Comparison of ENCODE assay signal across 24 cellular contexts in genomic region chr1:20648438-20648837, GRCh38. TPM values are rescaled to one million over a fixed set of nuclear protein-coding genes. Genes with fewer than 3 reads are reported as not detected.
DNase-seq lines count a peak whose midpoint lies in the region; ATAC-seq, FAIRE-seq and TF ChIP-seq lines count a peak whose summit lies in the region.
"Had no signal": no experiment of that assay in that cellular context is flagged by ENCODE, and none has a peak within 500 bp of the region (broad histone marks: within the 10 kb centered on the region; RNA-seq: fewer than 3 reads in every experiment).

No MANE protein-coding gene starts in this region.

- H3K4me2 ChIP-seq in HepG2 (ENCODE audit: low read depth, low read length) (no peak overlapping the region), K562 (ENCODE audit: insufficient read depth, low read length) (no peak overlapping the region)
- H3K4me2 ChIP-seq: A549; BLaER1 treated with 17β-estradiol and CSF1 and Interleukin-3, amounts not matched to agents 10 nM and 100 nM had no signal

- CTCF ChIA-PET in HepG2 (lab: Yijun Ruan, JAX; ENCODE audit: low intra/inter-chr PET ratio, low total read pairs) = no interaction called here
- CTCF ChIA-PET in K562 (lab: Yijun Ruan, JAX; ENCODE audit: low intra/inter-chr PET ratio) = no interaction called here

- intact Hi-C loops in HepG2 (cut with micrococcal nuclease; ENCODE audit: unreplicated experiment) = no loop called here
- intact Hi-C loops in right lobe of liver (cut with DNase I) = no loop called here
- intact Hi-C loops in K562 (cut with micrococcal nuclease) = no loop called here

- DNase-seq in HepG2 (ENCODE audit: low spot score) = no peak
- DNase-seq in right lobe of liver = no peak
- DNase-seq in GM12892 (ENCODE audit: insufficient read length) = no peak
- no peak for DNase-seq in K562 (ENCODE audit: extremely low read depth in 1 of 4, low spot score in 3 of 4)
- DNase-seq in NCI-H146 (lab: John Stamatoyannopoulos, UW) = no peak
- DNase-seq in foreskin melanocyte = no peak
- DNase-seq: 8988T; ACHN; AML-193; BE2C; CD4-positive, alpha-beta T cell; CD8-positive, alpha-beta memory T cell; DMS 273 treated with DMSO at 0.1 percent for 48 hours; DMS79; GF-D8; GOT3; HFFc6 had no signal

- TF ChIP-seq RAD21 in HepG2 (CRISPR knock-in tag; IDR thresholded peaks at IDR 0.05) (no peak), K562 (CRISPR knock-in tag; conservative IDR thresholded peaks at IDR 0.05 in 1 of 2, IDR thresholded peaks at IDR 0.05 in 1 of 2) (no peak)

- ATAC-seq in HepG2 (no peak), right lobe of liver (no peak), K562 (no peak)
- ATAC-seq: A549 had no signal

- peaks cover 4% of the 10 kb centered on the region for H3K9me1 ChIP-seq in K562 (ENCODE audit: control insufficient read depth, insufficient read depth, low read length)

- H3K27ac ChIP-seq in HepG2 (ENCODE audit: extremely low read length, insufficient read depth, low read length) (no peak overlapping the region), right lobe of liver (no peak overlapping the region), K562 (ENCODE audit: extremely low read depth, low read depth, low read length) (no peak overlapping the region)
- H3K27ac ChIP-seq: A549; BLaER1 treated with 17β-estradiol and CSF1 and Interleukin-3, amounts not matched to agents 10 nM and 100 nM had no signal

- TF ChIP-seq CTCF in HepG2 (CRISPR knock-in tag; IDR thresholded peaks at IDR 0.05) (no peak), right lobe of liver (IDR thresholded peaks at IDR 0.05) (no peak), K562 (IDR thresholded peaks at IDR 0.05 in 2 of 3, conservative IDR thresholded peaks at IDR 0.05 in 1 of 3; ENCODE audit: insufficient read depth in 2 of 3, low read depth in 1 of 3, low read length in 3 of 3) (no peak)

- in situ Hi-C loops in HepG2 (cut with HindIII; ENCODE audit: extremely low pct_ligation_motif_present, low pct_unique_long_range_greater_than_20kb) (no loop called here), K562 (cut with MboI) (no loop called here)

- H3K27me3 ChIP-seq in HepG2 (ENCODE audit: control insufficient read depth in 1 of 2, insufficient read depth in 2 of 2, low read length in 2 of 2) (no peaks in the 10 kb centered on the region), right lobe of liver (no peaks in the 10 kb centered on the region), K562 (ENCODE audit: control insufficient read depth in 2 of 2, insufficient read depth in 2 of 2, low read length in 2 of 2) (no peaks in the 10 kb centered on the region)
- H3K27me3 ChIP-seq: BE2C; BLaER1 treated with 17β-estradiol and CSF1 and Interleukin-3, amounts not matched to agents 10 nM and 100 nM had no signal

- TF ChIP-seq POLR2A in HepG2 (IDR thresholded peaks at IDR 0.05; ENCODE audit: insufficient read depth in 1 of 2, low read depth in 2 of 2, low read length in 2 of 2) = no peak
- no peak for TF ChIP-seq POLR2A in right lobe of liver (IDR thresholded peaks at IDR 0.05)
- TF ChIP-seq POLR2A in GM12892 (IDR thresholded peaks at IDR 0.05; ENCODE audit: low read depth, low read length) = peak; percentile 56; the same call in 1 of the 2 replicates
- no peak for TF ChIP-seq POLR2A in K562 (conservative IDR thresholded peaks at IDR 0.05)

- H3K4me1 ChIP-seq in HepG2 (ENCODE audit: insufficient read depth, low read length) = no peaks in the 10 kb centered on the region
- no peaks in the 10 kb centered on the region for H3K4me1 ChIP-seq in right lobe of liver
- no peaks in the 10 kb centered on the region; a peak in 1 of 5 replicates for H3K4me1 ChIP-seq in K562 (replicated peaks in 1 of 2; ENCODE audit: control insufficient read depth in 2 of 2, insufficient read depth in 2 of 2, low read length in 2 of 2)
- H3K4me1 ChIP-seq: A549; BE2C; BLaER1 treated with 17β-estradiol and CSF1 and Interleukin-3, amounts not matched to agents 10 nM and 100 nM; HAP-1 had no signal

- no peaks in the 10 kb centered on the region for H3K9me3 ChIP-seq in HepG2 (ENCODE audit: low read length)
- H3K9me3 ChIP-seq in right lobe of liver = no peaks in the 10 kb centered on the region
- H3K9me3 ChIP-seq in K562 (replicated peaks; ENCODE audit: control insufficient read depth, insufficient read depth, low read depth, low read length) = no peaks in the 10 kb centered on the region
- H3K9me3 ChIP-seq: A549; BE2C; BLaER1 treated with 17β-estradiol and CSF1 and Interleukin-3, amounts not matched to agents 10 nM and 100 nM; HAP-1 had no signal

- H2AFZ ChIP-seq in HepG2 (ENCODE audit: low read length) (no peak overlapping the region), K562 (ENCODE audit: low read depth, low read length) (no peak overlapping the region)

- H3K9ac ChIP-seq in HepG2 (ENCODE audit: insufficient read depth, low read depth, low read length) (no peak overlapping the region), K562 (ENCODE audit: insufficient read depth in 1 of 2, low read depth in 2 of 2, low read length in 2 of 2) (peak overlapping the region in 1 of 2 experiments; percentile 70; a peak in 1 of 4 replicates)
- H3K9ac ChIP-seq: BLaER1 treated with 17β-estradiol and CSF1 and Interleukin-3, amounts not matched to agents 10 nM and 100 nM had no signal

- H3K79me2 ChIP-seq in HepG2 (ENCODE audit: insufficient read depth, low read length) (no peaks in the 10 kb centered on the region), K562 (ENCODE audit: control insufficient read depth, insufficient read depth, low read length) (no peaks in the 10 kb centered on the region)

- BruUV-seq in HepG2 (replicated peaks; lab: Mats Ljungman, UMichigan) = no TSS peak
- BruUV-seq in K562 (replicated peaks; lab: Mats Ljungman, UMichigan) = no TSS peak

- H4K20me1 ChIP-seq in HepG2 (ENCODE audit: insufficient read depth, low read length) = no peaks in the 10 kb centered on the region
- H4K20me1 ChIP-seq in K562 (replicated peaks; ENCODE audit: control insufficient read depth, insufficient read depth, low read length) = no peaks in the 10 kb centered on the region; the same call in 1 of the 2 replicates

- H3K36me3 ChIP-seq in HepG2 (replicated peaks in 1 of 2; ENCODE audit: control insufficient read depth in 1 of 2, insufficient read depth in 2 of 2, low read length in 2 of 2) (peaks cover 18 to 44% of the 10 kb centered on the region in 2 experiments), right lobe of liver (peaks cover 0 to 78% (median 43%) of the 10 kb centered on the region in 4 donors), K562 (ENCODE audit: control insufficient read depth, insufficient read depth, low read length) (peaks cover 46% of the 10 kb centered on the region; the same call in 2 of the 3 replicates)

- no peak for TF ChIP-seq EP300 in HepG2 (IDR thresholded peaks at IDR 0.05; ENCODE audit: low read depth in 2 of 2, low read length in 2 of 2)
- TF ChIP-seq EP300 in HepG2 (CRISPR knock-in tag; IDR thresholded peaks at IDR 0.05; ENCODE audit: borderline replicate concordance) = no peak
- TF ChIP-seq EP300 in K562 (IDR thresholded peaks at IDR 0.05; ENCODE audit: low read length) = no peak

- WGBS in HepG2 (ENCODE audit: low lambda C conversion rate) = 98% methylated on average over 10 of the region's 13 CpGs
- no CpG with 5 or more reads among the region's 13 CpGs for WGBS in right lobe of liver (ENCODE audit: insufficient coverage, low coverage, low lambda C conversion rate, missing lambda C conversion rate)
- WGBS in K562 (ENCODE audit: insufficient coverage, low coverage, missing lambda C conversion rate) = 87% methylated on average over 13 of the region's 13 CpGs

- POLR2A ChIA-PET in HepG2 (lab: Yijun Ruan, JAX) (no interaction called here), K562 (lab: Yijun Ruan, JAX) (interaction anchor here (1.0 to 4.6 kb wide), 4 partner anchors 10 to 14 kb away, joined by 3 to 29 read pairs (median 4); partner anchors contain the start of gene DDOST)

- H3K4me3 ChIP-seq in HepG2 (replicated peaks in 1 of 3; ENCODE audit: insufficient read depth in 1 of 3, low read depth in 2 of 3, low read length in 3 of 3) = no peak overlapping the region
- H3K4me3 ChIP-seq in right lobe of liver = no peak overlapping the region
- no peak overlapping the region for H3K4me3 ChIP-seq in K562
- H3K4me3 ChIP-seq: A549; BLaER1 treated with 17β-estradiol and CSF1 and Interleukin-3, amounts not matched to agents 10 nM and 100 nM; HAP-1 had no signal

- no peak for FAIRE-seq in HepG2 (lab: Jason Lieb, UNC)
- FAIRE-seq in GM12892 (lab: Jason Lieb, UNC) = no peak
- no peak for FAIRE-seq in K562 (lab: Jason Lieb, UNC)
- FAIRE-seq: A549, D721Med, GM18507, H54 had no signal

RNA-seq across cellular contexts. Expression of gene DDOST, which starts 12.7 kb away (rescaled TPM):
- total RNA-seq in HepG2 (2016; rRNA removed; fragmentation: Illumina TruSeq; extraction: Trizol) = 167 and 335 TPM in 2 replicates
- total RNA-seq in HepG2 (2016; cell fraction: cytosol; rRNA removed; fragmentation: Illumina TruSeq; extraction: Trizol; ENCODE audit: low read depth) = 55.5 and 58.3 TPM in 2 replicates
- total RNA-seq in HepG2 (2016; cell fraction: insoluble cytoplasmic fraction; rRNA removed; fragmentation: Illumina TruSeq; extraction: Trizol) = 152 and 344 TPM in 2 replicates
- total RNA-seq in HepG2 (2016; cell fraction: membrane; rRNA removed; fragmentation: Illumina TruSeq; extraction: Trizol) = 109 and 116 TPM in 2 replicates
- total RNA-seq in HepG2 (2016; cell fraction: nucleus; rRNA removed; fragmentation: Illumina TruSeq; extraction: Trizol) = 220 and 261 TPM in 2 replicates
- polyA plus RNA-seq in HepG2 (2011; rRNA removed) = 485 and 494 TPM in 2 replicates
- polyA plus RNA-seq in HepG2 (2011; cell fraction: cytosol; rRNA removed) = 512 and 565 TPM in 2 replicates
- 123 and 124 TPM in 2 replicates for polyA plus RNA-seq in HepG2 (2011; cell fraction: nucleus; rRNA removed)
- polyA plus RNA-seq in HepG2 (2012) = 190 and 241 TPM in 2 replicates
- 62.9 and 71.0 TPM in 2 replicates for polyA plus RNA-seq in HepG2 (2016; cell fraction: cytosol; fragmentation: Illumina TruSeq; extraction: Trizol; ENCODE audit: low read depth)
- polyA plus RNA-seq in HepG2 (2016; cell fraction: insoluble cytoplasmic fraction; fragmentation: Illumina TruSeq; extraction: Trizol; ENCODE audit: low read depth) = 137 and 148 TPM in 2 replicates
- 92.2 and 98.9 TPM in 2 replicates for polyA plus RNA-seq in HepG2 (2016; cell fraction: membrane; fragmentation: Illumina TruSeq; extraction: Trizol; ENCODE audit: low read depth)
- 331 and 354 TPM in 2 replicates for polyA plus RNA-seq in HepG2 (2016; cell fraction: nucleus; fragmentation: Illumina TruSeq; extraction: Trizol; ENCODE audit: insufficient read depth, low read depth)
- 116 and 435 TPM in 2 replicates for polyA minus RNA-seq in HepG2 (2011; rRNA and poly(A)+ RNA removed; ENCODE audit: low replicate concordance)
- polyA minus RNA-seq in HepG2 (2011; cell fraction: cytosol; rRNA and poly(A)+ RNA removed) = 152 TPM in 2 replicates
- 85.1 and 101 TPM in 2 replicates for polyA minus RNA-seq in HepG2 (2011; cell fraction: nucleus; rRNA and poly(A)+ RNA removed)
- total RNA-seq in right lobe of liver = 100 to 1,000 TPM in 3 of 6 experiments, 10 to 100 TPM in 3; 53.0 to 132 (median 100) TPM
- 143 TPM for polyA plus RNA-seq in GM12892 (2012; ENCODE audit: missing spikeins)
- 175 and 296 TPM in 2 replicates for total RNA-seq in K562 (2011; cell fraction: chromatin; rRNA removed; ENCODE audit: low replicate concordance)
- total RNA-seq in K562 (2011; cell fraction: nucleolus; rRNA removed) = 446 and 467 TPM in 2 replicates
- total RNA-seq in K562 (2011; cell fraction: nucleoplasm; rRNA removed) = 312 and 382 TPM in 2 replicates
- 209 and 254 TPM in 2 replicates for total RNA-seq in K562 (2014; rRNA removed)
- total RNA-seq in K562 (2014; rRNA removed; fragmentation: Illumina TruSeq; extraction: Trizol) = 148 and 173 TPM in 2 replicates
- total RNA-seq in K562 (2015; rRNA removed; fragmentation: Illumina TruSeq; extraction: Trizol) = 240 and 241 TPM in 2 replicates
- 204 and 214 TPM in 2 replicates for total RNA-seq in K562 (2021)
- 260 and 287 TPM in 2 replicates for polyA plus RNA-seq in K562 (2011; rRNA removed)
- 342 and 406 TPM in 2 replicates for polyA plus RNA-seq in K562 (2011; cell fraction: cytosol; rRNA removed)
- polyA plus RNA-seq in K562 (2011; cell fraction: nucleus; rRNA removed) = 69.7 and 99.0 TPM in 2 replicates
- polyA plus RNA-seq in K562 (2012) = 227 and 356 TPM in 2 replicates
- 255 and 267 TPM in 2 replicates for polyA plus RNA-seq in K562 (2014; fragmentation: Illumina TruSeq; extraction: Trizol)
- polyA plus RNA-seq in K562 (2014; fragmentation: Nextera tagmentation; extraction: Ambion mirVana) = 100 to 1,000 TPM; 185 to 306 TPM
- polyA plus RNA-seq in K562 (2014; rRNA removed) = 222 and 268 TPM in 2 replicates
- polyA minus RNA-seq in K562 (2011; rRNA and poly(A)+ RNA removed) = 217 and 219 TPM in 2 replicates
- 93.0 and 124 TPM in 2 replicates for polyA minus RNA-seq in K562 (2011; cell fraction: cytosol; rRNA and poly(A)+ RNA removed)
- polyA minus RNA-seq in K562 (2011; cell fraction: nucleus; rRNA and poly(A)+ RNA removed) = 35.7 and 64.2 TPM in 2 replicates

RNA-seq across cellular contexts. Expression of gene PINK1, which starts 15.2 kb away (rescaled TPM):
- 13.1 and 15.3 TPM in 2 replicates for total RNA-seq in HepG2 (2016; rRNA removed; fragmentation: Illumina TruSeq; extraction: Trizol)
- 5.6 and 6.1 TPM in 2 replicates for total RNA-seq in HepG2 (2016; cell fraction: cytosol; rRNA removed; fragmentation: Illumina TruSeq; extraction: Trizol; ENCODE audit: low read depth)
- 13.5 and 15.3 TPM in 2 replicates for total RNA-seq in HepG2 (2016; cell fraction: insoluble cytoplasmic fraction; rRNA removed; fragmentation: Illumina TruSeq; extraction: Trizol)
- total RNA-seq in HepG2 (2016; cell fraction: membrane; rRNA removed; fragmentation: Illumina TruSeq; extraction: Trizol) = 11.1 and 11.3 TPM in 2 replicates
- 6.6 and 7.9 TPM in 2 replicates for total RNA-seq in HepG2 (2016; cell fraction: nucleus; rRNA removed; fragmentation: Illumina TruSeq; extraction: Trizol)
- 16.1 and 22.2 TPM in 2 replicates for polyA plus RNA-seq in HepG2 (2011; rRNA removed)
- 18.4 and 20.0 TPM in 2 replicates for polyA plus RNA-seq in HepG2 (2011; cell fraction: cytosol; rRNA removed)
- polyA plus RNA-seq in HepG2 (2011; cell fraction: nucleus; rRNA removed) = 9.4 and 14.0 TPM in 2 replicates
- polyA plus RNA-seq in HepG2 (2012) = 16.1 and 27.7 TPM in 2 replicates
- polyA plus RNA-seq in HepG2 (2016; cell fraction: cytosol; fragmentation: Illumina TruSeq; extraction: Trizol; ENCODE audit: low read depth) = 5.1 and 5.5 TPM in 2 replicates
- polyA plus RNA-seq in HepG2 (2016; cell fraction: insoluble cytoplasmic fraction; fragmentation: Illumina TruSeq; extraction: Trizol; ENCODE audit: low read depth) = 11.4 and 13.0 TPM in 2 replicates
- polyA plus RNA-seq in HepG2 (2016; cell fraction: membrane; fragmentation: Illumina TruSeq; extraction: Trizol; ENCODE audit: low read depth) = 6.7 and 7.8 TPM in 2 replicates
- 7.1 and 7.2 TPM in 2 replicates for polyA plus RNA-seq in HepG2 (2016; cell fraction: nucleus; fragmentation: Illumina TruSeq; extraction: Trizol; ENCODE audit: insufficient read depth, low read depth)
- 18.7 and 37.0 TPM in 2 replicates for polyA minus RNA-seq in HepG2 (2011; rRNA and poly(A)+ RNA removed; ENCODE audit: low replicate concordance)
- 6.9 and 10.6 TPM in 2 replicates for polyA minus RNA-seq in HepG2 (2011; cell fraction: cytosol; rRNA and poly(A)+ RNA removed)
- 5.0 and 6.5 TPM in 2 replicates for polyA minus RNA-seq in HepG2 (2011; cell fraction: nucleus; rRNA and poly(A)+ RNA removed)
- total RNA-seq in right lobe of liver = 10 to 100 TPM; 67.3 to 94.1 (median 83.0) TPM
- polyA plus RNA-seq in GM12892 (2012; ENCODE audit: missing spikeins) = 1.7 TPM
- total RNA-seq in K562 (2011; cell fraction: chromatin; rRNA removed; ENCODE audit: low replicate concordance) = 7.4 and 10.6 TPM in 2 replicates
- total RNA-seq in K562 (2011; cell fraction: nucleolus; rRNA removed) = 5.8 and 8.2 TPM in 2 replicates
- total RNA-seq in K562 (2011; cell fraction: nucleoplasm; rRNA removed) = 7.4 and 8.1 TPM in 2 replicates
- total RNA-seq in K562 (2014; rRNA removed) = 11.3 and 12.9 TPM in 2 replicates
- 5.7 and 6.2 TPM in 2 replicates for total RNA-seq in K562 (2014; rRNA removed; fragmentation: Illumina TruSeq; extraction: Trizol)
- 5.9 and 6.5 TPM in 2 replicates for total RNA-seq in K562 (2015; rRNA removed; fragmentation: Illumina TruSeq; extraction: Trizol)
- 9.3 and 9.5 TPM in 2 replicates for total RNA-seq in K562 (2021)
- polyA plus RNA-seq in K562 (2011; rRNA removed) = 6.8 and 9.3 TPM in 2 replicates
- 8.0 and 11.3 TPM in 2 replicates for polyA plus RNA-seq in K562 (2011; cell fraction: cytosol; rRNA removed)
- 5.3 and 5.6 TPM in 2 replicates for polyA plus RNA-seq in K562 (2011; cell fraction: nucleus; rRNA removed)
- 9.1 and 27.2 TPM in 2 replicates for polyA plus RNA-seq in K562 (2012)
- 7.6 and 9.9 TPM in 2 replicates for polyA plus RNA-seq in K562 (2014; fragmentation: Illumina TruSeq; extraction: Trizol)
- polyA plus RNA-seq in K562 (2014; fragmentation: Nextera tagmentation; extraction: Ambion mirVana) = 1 to 10 TPM; 1.5 to 2.2 TPM
- 10.2 and 10.5 TPM in 2 replicates for polyA plus RNA-seq in K562 (2014; rRNA removed)
- polyA minus RNA-seq in K562 (2011; rRNA and poly(A)+ RNA removed) = 4.9 TPM in 2 replicates
- polyA minus RNA-seq in K562 (2011; cell fraction: cytosol; rRNA and poly(A)+ RNA removed) = 3.1 and 4.2 TPM in 2 replicates
- polyA minus RNA-seq in K562 (2011; cell fraction: nucleus; rRNA and poly(A)+ RNA removed) = 1.5 and 2.2 TPM in 2 replicates

RNA-seq across cellular contexts. Expression of gene CDA, which starts 59.5 kb away (rescaled TPM):
- total RNA-seq in HepG2 (2016; rRNA removed; fragmentation: Illumina TruSeq; extraction: Trizol) (0.66 and 0.72 TPM in 2 replicates), right lobe of liver (10 to 100 TPM; 12.6 to 33.8 (median 24.5) TPM), K562 (2014; rRNA removed) (not detected in 2 replicates), K562 (2014; rRNA removed; fragmentation: Illumina TruSeq; extraction: Trizol) (not detected in 2 replicates), K562 (2015; rRNA removed; fragmentation: Illumina TruSeq; extraction: Trizol) (not detected in 2 replicates), K562 (2021) (not detected in 2 replicates)
- total RNA-seq in HepG2 (2016; cell fraction: cytosol; rRNA removed; fragmentation: Illumina TruSeq; extraction: Trizol; ENCODE audit: low read depth) = 0.40 and 0.62 TPM in 2 replicates
- total RNA-seq in HepG2 (2016; cell fraction: insoluble cytoplasmic fraction; rRNA removed; fragmentation: Illumina TruSeq; extraction: Trizol) = 0.26 and 0.98 TPM in 2 replicates
- total RNA-seq in HepG2 (2016; cell fraction: membrane; rRNA removed; fragmentation: Illumina TruSeq; extraction: Trizol) = 0.71 and 1.00 TPM in 2 replicates
- not detected in 2 replicates for total RNA-seq in HepG2 (2016; cell fraction: nucleus; rRNA removed; fragmentation: Illumina TruSeq; extraction: Trizol)
- polyA plus RNA-seq in HepG2 (2011; rRNA removed) (2.1 and 5.2 TPM in 2 replicates), K562 (2011; rRNA removed) (not detected in 2 replicates), K562 (2014; fragmentation: Illumina TruSeq; extraction: Trizol) (not detected in 2 replicates), K562 (2014; fragmentation: Nextera tagmentation; extraction: Ambion mirVana) (not detected), K562 (2014; rRNA removed) (0.12 TPM in 1 of 2 replicates, not detected in the other)
- 5.2 and 6.4 TPM in 2 replicates for polyA plus RNA-seq in HepG2 (2011; cell fraction: cytosol; rRNA removed)
- 1.3 and 1.6 TPM in 2 replicates for polyA plus RNA-seq in HepG2 (2011; cell fraction: nucleus; rRNA removed)
- polyA plus RNA-seq in HepG2 (2012) = 4.3 and 8.5 TPM in 2 replicates
- polyA plus RNA-seq in HepG2 (2016; cell fraction: cytosol; fragmentation: Illumina TruSeq; extraction: Trizol; ENCODE audit: low read depth) = 2.2 and 2.3 TPM in 2 replicates
- polyA plus RNA-seq in HepG2 (2016; cell fraction: insoluble cytoplasmic fraction; fragmentation: Illumina TruSeq; extraction: Trizol; ENCODE audit: low read depth) = 1.2 and 1.3 TPM in 2 replicates
- polyA plus RNA-seq in HepG2 (2016; cell fraction: membrane; fragmentation: Illumina TruSeq; extraction: Trizol; ENCODE audit: low read depth) = 2.1 TPM in 2 replicates
- polyA plus RNA-seq in HepG2 (2016; cell fraction: nucleus; fragmentation: Illumina TruSeq; extraction: Trizol; ENCODE audit: insufficient read depth, low read depth) = 0.87 and 0.89 TPM in 2 replicates
- polyA minus RNA-seq in HepG2 (2011; rRNA and poly(A)+ RNA removed; ENCODE audit: low replicate concordance) = 2.3 and 70.1 TPM in 2 replicates
- polyA minus RNA-seq in HepG2 (2011; cell fraction: cytosol; rRNA and poly(A)+ RNA removed) = 1.9 and 6.0 TPM in 2 replicates
- 0.64 TPM in 1 of 2 replicates, not detected in the other for polyA minus RNA-seq in HepG2 (2011; cell fraction: nucleus; rRNA and poly(A)+ RNA removed)
- not detected for polyA plus RNA-seq in GM12892 (2012; ENCODE audit: missing spikeins)
- not detected in 2 replicates for total RNA-seq in K562 (2011; cell fraction: chromatin; rRNA removed; ENCODE audit: low replicate concordance)
- not detected in 2 replicates for total RNA-seq in K562 (2011; cell fraction: nucleolus; rRNA removed)
- not detected in 2 replicates for total RNA-seq in K562 (2011; cell fraction: nucleoplasm; rRNA removed)
- not detected in 2 replicates for polyA plus RNA-seq in K562 (2011; cell fraction: cytosol; rRNA removed)
- not detected in 2 replicates for polyA plus RNA-seq in K562 (2011; cell fraction: nucleus; rRNA removed)
- polyA plus RNA-seq in K562 (2012) = 0.10 TPM in 1 of 2 replicates, not detected in the other
- polyA minus RNA-seq in K562 (2011; rRNA and poly(A)+ RNA removed) = not detected in 2 replicates
- polyA minus RNA-seq in K562 (2011; cell fraction: cytosol; rRNA and poly(A)+ RNA removed) = 1.9 TPM in 1 of 2 replicates, not detected in the other
- polyA minus RNA-seq in K562 (2011; cell fraction: nucleus; rRNA and poly(A)+ RNA removed) = not detected in 2 replicates
- total RNA-seq: CD8-positive, alpha-beta memory T cell; G401 had no signal
- polyA plus RNA-seq: CD8-positive, alpha-beta memory T cell had no signal

Comparison
In these comparisons a context has a peak if more than half of its experiments do, and no peak if none do; other contexts are left out.
1. RNA of gene CDA, which starts 59.5 kb away (total RNA-seq): 12.6 to 33.8 TPM in right lobe of liver; 0.26 to 1.00 TPM in HepG2 and not detected in K562; every median in the first group is over 4 times any median in the second.
2. Of the 241 proteins assayed by ChIP-seq in both HepG2 and K562: peak only in HepG2: none; only in K562: POLR2G; in both: none; in neither: 240.